In genomic region chr3:11641316-11641682, GRCh38 we compare ENCODE assay signal across 9 cellular contexts. TPM values are rescaled to one million over a fixed set of nuclear protein-coding genes. Genes with fewer than 3 reads are reported as not detected.
DNase-seq lines count a peak whose midpoint lies in the region; ATAC-seq, FAIRE-seq and TF ChIP-seq lines count a peak whose summit lies in the region.
"Had no signal": no experiment of that assay in that cellular context is flagged by ENCODE, and none has a peak within 500 bp of the region (broad histone marks: within the 10 kb centered on the region; RNA-seq: fewer than 3 reads in every experiment).

No MANE protein-coding gene starts in this region.

- H3K9me3 ChIP-seq in adrenal gland (replicated peaks in 1 of 3): no peaks in the 10 kb centered on the region
- no peaks in the 10 kb centered on the region for H3K9me3 ChIP-seq in HepG2 (ENCODE audit: low read length)
- no peaks in the 10 kb centered on the region for H3K9me3 ChIP-seq in tibial nerve

- in situ Hi-C loops in HepG2 (cut with HindIII; ENCODE audit: extremely low pct_ligation_motif_present, low pct_unique_long_range_greater_than_20kb): loop anchor here (5.0 kb wide), 1 partner anchor 49 kb away; no protein-coding TSS in a partner anchor

- H3K4me3 Mint-ChIP-seq in activated T-cell treated with anti-CD3 and anti-CD28 coated beads, Interleukin-2, amount 50 U/mL, for 72 hours: peak overlapping the region; percentile 99 to 100

- no peak for ATAC-seq in activated T-cell treated with anti-CD3 and anti-CD28 coated beads, Interleukin-2, amount 50 U/mL, for 72 hours (replicated peaks in 1 of 2)
- ATAC-seq in HepG2: no peak
- ATAC-seq in activated CD4-positive, CD25-positive, alpha-beta regulatory T cell treated with anti-CD3 and anti-CD28 coated beads, Interleukin-2, amount 50 U/mL, for 24 hours: no peak

- peaks cover 11% of the 10 kb centered on the region; the same call in 1 of the 2 replicates for H4K20me1 ChIP-seq in HepG2 (ENCODE audit: insufficient read depth, low read length)

- H3K27me3 ChIP-seq in adrenal gland: no peaks in the 10 kb centered on the region
- H3K27me3 ChIP-seq in HepG2 (ENCODE audit: control insufficient read depth in 1 of 2, insufficient read depth in 2 of 2, low read length in 2 of 2): no peaks in the 10 kb centered on the region; a peak in 1 of 5 replicates
- no peaks in the 10 kb centered on the region for H3K27me3 ChIP-seq in tibial nerve

- FAIRE-seq in HepG2 (lab: Jason Lieb, UNC): no peak
- FAIRE-seq: G401.6 had no signal

- H3K27me3 Mint-ChIP-seq in activated T-cell treated with anti-CD3 and anti-CD28 coated beads, Interleukin-2, amount 50 U/mL, for 72 hours (ENCODE audit: low read depth): no peaks in the 10 kb centered on the region

- DNase-seq in activated T-cell treated with anti-CD3 and anti-CD28 coated beads, Interleukin-2, amount 50 U/mL, for 72 hours: no peak
- DNase-seq in activated T-cell treated with anti-CD3 and anti-CD28 coated beads, Interleukin-2, amount 50 U/mL, for 1 hour: no peak
- DNase-seq in adrenal gland (no peak), HepG2 (ENCODE audit: low spot score) (no peak), tibial nerve (ENCODE audit: low spot score in 2 of 2) (no peak), NCI-H446 (lab: John Stamatoyannopoulos, UW) (no peak), NCI-H524 (lab: John Stamatoyannopoulos, UW) (no peak)

- peak overlapping the region; percentile 87 for H3K9ac ChIP-seq in HepG2 (ENCODE audit: insufficient read depth, low read depth, low read length)

- POLR2A ChIA-PET in HepG2 (lab: Yijun Ruan, JAX): interaction anchor here (1.0 to 1.4 kb wide), 2 partner anchors 23 to 29 kb away, joined by 3 read pairs; no protein-coding TSS in a partner anchor

- peaks cover 70% of the 10 kb centered on the region for H3K79me2 ChIP-seq in HepG2 (ENCODE audit: insufficient read depth, low read length)

- peak overlapping the region; percentile 83 for H3K4me2 ChIP-seq in HepG2 (ENCODE audit: low read depth, low read length)

- no TSS peak for BruUV-seq in HepG2 (replicated peaks; lab: Mats Ljungman, UMichigan)

- 3 to 9% (median 7%) methylated on average over 2 of the region's 2 CpGs for WGBS in adrenal gland, 4 donors
- WGBS in HepG2 (ENCODE audit: low lambda C conversion rate): 3% methylated on average over 2 of the region's 2 CpGs
- WGBS in tibial nerve, 2 donors: 0 to 1% methylated on average over 2 of the region's 2 CpGs

- H3K27ac ChIP-seq in adrenal gland (peak overlapping the region; percentile 89 to 97 (median 94)), HepG2 (ENCODE audit: extremely low read length, insufficient read depth, low read length) (peak overlapping the region; percentile 90), tibial nerve (peak overlapping the region; percentile 85 to 97 (median 92))

- no peak for TF ChIP-seq EP300 in HepG2 (IDR thresholded peaks at IDR 0.05; ENCODE audit: low read depth in 2 of 2, low read length in 2 of 2)
- TF ChIP-seq EP300 in HepG2 (CRISPR knock-in tag; IDR thresholded peaks at IDR 0.05; ENCODE audit: borderline replicate concordance): no peak
- TF ChIP-seq EP300 in tibial nerve (IDR thresholded peaks at IDR 0.05): no peak

- H3K4me1 ChIP-seq in adrenal gland (replicated peaks in 1 of 2) (peaks cover 40 to 58% of the 10 kb centered on the region in 2 donors), HepG2 (ENCODE audit: insufficient read depth, low read length) (peaks cover 51% of the 10 kb centered on the region), tibial nerve (peaks cover 0 to 57% (median 29%) of the 10 kb centered on the region in 4 donors)

- TF ChIP-seq CTCF in adrenal gland (IDR thresholded peaks at IDR 0.05): no peak
- no peak for TF ChIP-seq CTCF in HepG2 (CRISPR knock-in tag; IDR thresholded peaks at IDR 0.05)
- TF ChIP-seq CTCF in tibial nerve (IDR thresholded peaks at IDR 0.05): no peak

- peaks cover 68% of the 10 kb centered on the region for H3K4me1 Mint-ChIP-seq in activated T-cell treated with anti-CD3 and anti-CD28 coated beads, Interleukin-2, amount 50 U/mL, for 72 hours (ENCODE audit: low read depth)

- TF ChIP-seq POLR2A in adrenal gland (IDR thresholded peaks at IDR 0.05) (no peak), HepG2 (IDR thresholded peaks at IDR 0.05; ENCODE audit: insufficient read depth in 1 of 2, low read depth in 2 of 2, low read length in 2 of 2) (no peak), tibial nerve (IDR thresholded peaks at IDR 0.05) (no peak)

- H3K36me3 Mint-ChIP-seq in activated T-cell treated with anti-CD3 and anti-CD28 coated beads, Interleukin-2, amount 50 U/mL, for 72 hours (ENCODE audit: insufficient read depth in 2 of 2): peaks cover 2 to 5% of the 10 kb centered on the region in 2 donors

- H3K27ac Mint-ChIP-seq in activated T-cell treated with anti-CD3 and anti-CD28 coated beads, Interleukin-2, amount 50 U/mL, for 72 hours: peak overlapping the region; percentile 99

- peak overlapping the region in 2 of 4 donors; percentile 78 to 84 for H3K4me3 ChIP-seq in adrenal gland
- H3K4me3 ChIP-seq in HepG2 (replicated peaks in 1 of 3; ENCODE audit: insufficient read depth in 1 of 3, low read depth in 2 of 3, low read length in 3 of 3): peak overlapping the region; percentile 85 to 89 (median 88)
- H3K4me3 ChIP-seq in tibial nerve: peak overlapping the region; percentile 58 to 69 (median 64)

- H2AFZ ChIP-seq in HepG2 (ENCODE audit: low read length): no peak overlapping the region

- intact Hi-C loops in adrenal gland (cut with DNase I) (loop anchor here in 1 of 2 donors (10.0 kb wide), 1 partner anchor 66 kb away; no protein-coding TSS in a partner anchor), HepG2 (cut with micrococcal nuclease; ENCODE audit: unreplicated experiment) (loop anchor here (5.0 kb wide), 1 partner anchor 34 kb away; no protein-coding TSS in a partner anchor)

- TF ChIP-seq RAD21 in HepG2 (CRISPR knock-in tag; IDR thresholded peaks at IDR 0.05): no peak

- no peaks in the 10 kb centered on the region for H3K9me3 Mint-ChIP-seq in activated T-cell treated with anti-CD3 and anti-CD28 coated beads, Interleukin-2, amount 50 U/mL, for 72 hours

- CTCF ChIA-PET in HepG2 (lab: Yijun Ruan, JAX; ENCODE audit: low intra/inter-chr PET ratio, low total read pairs): no interaction called here

- H3K36me3 ChIP-seq in adrenal gland (replicated peaks in 1 of 2) (no peaks in the 10 kb centered on the region), HepG2 (replicated peaks in 1 of 2; ENCODE audit: control insufficient read depth in 1 of 2, insufficient read depth in 2 of 2, low read length in 2 of 2) (peaks cover 0 to 5% of the 10 kb centered on the region in 2 experiments; a peak in 1 of 5 replicates), tibial nerve (no peaks in the 10 kb centered on the region)

TF ChIP-seq in HepG2, 621 proteins besides CTCF, POLR2A, EP300 and RAD21:
- TF ChIP-seq FOXP4 (CRISPR knock-in tag; IDR thresholded peaks at IDR 0.05): no peak
- no peak for TF ChIP-seq RXRA (CRISPR knock-in tag; IDR thresholded peaks at IDR 0.05)
- no peak for TF ChIP-seq FOXP1 (IDR thresholded peaks at IDR 0.05)
- TF ChIP-seq FOXP1 (CRISPR knock-in tag; IDR thresholded peaks at IDR 0.05): peak; percentile 30; the same call in 1 of the 2 replicates
- no peak for TF ChIP-seq PAF1 (CRISPR knock-in tag; IDR thresholded peaks at IDR 0.05)

RNA-seq across cellular contexts. Expression of gene VGLL4, which starts 2.4 kb away (rescaled TPM):
- 10 to 100 TPM; 22.3 to 23.7 TPM for total RNA-seq in activated T-cell treated with anti-CD3 and anti-CD28 coated beads, Interleukin-2, amount 50 U/mL, for 72 hours
- total RNA-seq in adrenal gland: 100 to 1,000 TPM in 5 of 8 donors, 10 to 100 TPM in 3; 38.3 to 153 (median 108) TPM
- 10 to 100 TPM; 46.2 to 78.1 (median 50.1) TPM for polyA plus RNA-seq in adrenal gland
- total RNA-seq in HepG2 (2016; rRNA removed; fragmentation: Illumina TruSeq; extraction: Trizol): 19.8 and 23.2 TPM in 2 replicates
- 5.7 and 6.9 TPM in 2 replicates for total RNA-seq in HepG2 (2016; cell fraction: cytosol; rRNA removed; fragmentation: Illumina TruSeq; extraction: Trizol; ENCODE audit: low read depth)
- total RNA-seq in HepG2 (2016; cell fraction: insoluble cytoplasmic fraction; rRNA removed; fragmentation: Illumina TruSeq; extraction: Trizol): 17.4 and 24.9 TPM in 2 replicates
- total RNA-seq in HepG2 (2016; cell fraction: membrane; rRNA removed; fragmentation: Illumina TruSeq; extraction: Trizol): 14.9 and 15.9 TPM in 2 replicates
- total RNA-seq in HepG2 (2016; cell fraction: nucleus; rRNA removed; fragmentation: Illumina TruSeq; extraction: Trizol): 19.1 and 24.5 TPM in 2 replicates
- polyA plus RNA-seq in HepG2 (2011; rRNA removed): 37.9 and 39.0 TPM in 2 replicates
- 24.5 and 31.8 TPM in 2 replicates for polyA plus RNA-seq in HepG2 (2011; cell fraction: cytosol; rRNA removed)
- 60.5 and 94.9 TPM in 2 replicates for polyA plus RNA-seq in HepG2 (2011; cell fraction: nucleus; rRNA removed)
- 19.7 and 20.7 TPM in 2 replicates for polyA plus RNA-seq in HepG2 (2012)
- 11.7 and 14.1 TPM in 2 replicates for polyA plus RNA-seq in HepG2 (2016; cell fraction: cytosol; fragmentation: Illumina TruSeq; extraction: Trizol; ENCODE audit: low read depth)
- 18.4 and 22.3 TPM in 2 replicates for polyA plus RNA-seq in HepG2 (2016; cell fraction: insoluble cytoplasmic fraction; fragmentation: Illumina TruSeq; extraction: Trizol; ENCODE audit: low read depth)
- 14.3 and 15.7 TPM in 2 replicates for polyA plus RNA-seq in HepG2 (2016; cell fraction: membrane; fragmentation: Illumina TruSeq; extraction: Trizol; ENCODE audit: low read depth)
- polyA plus RNA-seq in HepG2 (2016; cell fraction: nucleus; fragmentation: Illumina TruSeq; extraction: Trizol; ENCODE audit: insufficient read depth, low read depth): 25.1 and 27.2 TPM in 2 replicates
- 34.5 and 40.7 TPM in 2 replicates for polyA minus RNA-seq in HepG2 (2011; rRNA and poly(A)+ RNA removed; ENCODE audit: low replicate concordance)
- 14.9 and 16.5 TPM in 2 replicates for polyA minus RNA-seq in HepG2 (2011; cell fraction: cytosol; rRNA and poly(A)+ RNA removed)
- polyA minus RNA-seq in HepG2 (2011; cell fraction: nucleus; rRNA and poly(A)+ RNA removed): 53.2 and 54.6 TPM in 2 replicates
- total RNA-seq in tibial nerve: 100 to 1,000 TPM; 106 to 205 (median 110) TPM
